ENCODE assay signal across 7 cellular contexts in the genomic region with DNA sequence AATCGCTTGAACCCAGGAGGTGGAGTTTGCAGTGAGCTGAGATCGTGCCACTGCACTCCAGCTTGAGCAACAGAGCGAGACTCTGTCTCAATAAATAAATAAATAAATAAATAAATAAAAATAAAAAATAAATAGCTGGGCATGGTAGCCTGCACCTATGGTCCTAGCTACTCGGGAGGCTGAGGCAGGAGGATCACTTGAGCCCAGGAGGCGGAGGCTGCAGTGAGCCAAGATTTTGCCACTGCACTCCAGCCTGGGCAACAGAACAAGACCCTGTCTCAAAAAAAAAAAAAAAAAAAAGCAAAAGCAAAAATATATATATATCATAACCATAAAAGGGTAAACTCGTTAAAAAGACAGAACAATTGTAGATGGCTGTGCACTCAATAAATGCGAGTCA. TPM values are rescaled to one million over a fixed set of nuclear protein-coding genes. Genes with fewer than 3 reads are reported as not detected.
"Had no signal": no experiment of that assay in that cellular context is flagged by ENCODE, and none has a peak within 500 bp of the region (broad histone marks: within the 10 kb centered on the region; RNA-seq: fewer than 3 reads in every experiment).

No MANE protein-coding gene starts in this region.

RNA-seq across cellular contexts. Expression of gene LCN9, which starts 9.7 kb away (rescaled TPM):
- total RNA-seq: GM23248, GM23338, H4, H7, HFFc6 had no signal
- polyA plus RNA-seq: GM23248, GM23338 had no signal

RNA-seq across cellular contexts. Expression of gene SOHLH1, which starts 26.5 kb away (rescaled TPM):
- total RNA-seq: GM23248, H1, H4, H7, H9, HFFc6 had no signal
- polyA plus RNA-seq: GM23248, GM23338 had no signal

RNA-seq across cellular contexts. Expression of gene KCNT1, which starts 29.2 kb away (rescaled TPM):
- total RNA-seq: GM23248, H4, HFFc6 had no signal
- polyA plus RNA-seq: GM23248 had no signal

RNA-seq across cellular contexts. Expression of gene GLT6D1, which starts 33.4 kb away (rescaled TPM):
- total RNA-seq: GM23248, GM23338, H4, H7, H9, HFFc6 had no signal
- polyA plus RNA-seq: GM23248, GM23338 had no signal
